8 cellular contexts compared by ENCODE assay signal in the genomic region with DNA sequence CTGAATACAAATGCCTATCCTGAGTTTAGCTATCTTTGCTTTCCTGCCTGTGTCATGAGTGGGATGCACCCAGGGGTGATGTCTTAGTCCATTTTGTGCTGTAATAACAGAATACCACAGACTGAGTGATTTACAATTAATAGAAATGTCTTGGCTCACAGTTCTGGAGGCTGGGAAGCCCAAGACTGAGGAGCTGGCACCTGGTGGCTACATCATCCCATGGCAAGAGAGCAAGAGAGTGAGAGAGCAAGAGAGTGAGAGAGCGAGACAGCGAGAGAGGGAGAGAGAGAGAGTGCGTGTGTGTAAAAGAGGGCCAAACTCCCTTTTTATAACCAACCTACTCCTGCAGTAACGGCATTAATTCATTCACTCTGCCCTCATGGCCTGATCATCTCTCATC.
DNase-seq lines count a peak whose midpoint lies in the region; ATAC-seq and TF ChIP-seq lines count a peak whose summit lies in the region.

No MANE protein-coding gene starts in this region.

- POLR2A ChIA-PET in CD4-positive, alpha-beta memory T cell (lab: Charles Lee; ENCODE audit: partially characterized antibody): interaction anchor here (0.6 to 3.0 kb wide), 26 partner anchors 9 to 357 kb away, joined by 3 to 39 read pairs (median 6); a partner anchor contains a TSS

- H3K9me3 ChIP-seq in CD4-positive, alpha-beta memory T cell (ENCODE audit: control insufficient read depth in 1 of 2, low read length in 2 of 2): no peaks in the 10 kb centered on the region

- H3K79me2 ChIP-seq in KMS-11 (ENCODE audit: insufficient read depth, low read depth): peaks cover 18% of the 10 kb centered on the region; the same call in 1 of the 2 replicates

- no peaks in the 10 kb centered on the region for H3K27me3 Mint-ChIP-seq in CD4-positive, alpha-beta memory T cell
- no peaks in the 10 kb centered on the region for H3K27me3 Mint-ChIP-seq in activated naive CD8-positive, alpha-beta T cell treated with anti-CD3 and anti-CD28 coated beads, Interleukin-2, amount 50 U/mL, for 24 hours
- peaks cover 4% of the 10 kb centered on the region for H3K27me3 Mint-ChIP-seq in nephron progenitor cell (ENCODE audit: low read depth, poor library complexity)

- no peaks in the 10 kb centered on the region for H3K36me3 ChIP-seq in CD4-positive, alpha-beta memory T cell (ENCODE audit: insufficient read depth, low read length)
- H3K36me3 ChIP-seq in KMS-11 (ENCODE audit: insufficient read depth): no peaks in the 10 kb centered on the region

- DNase-seq in CD4-positive, alpha-beta memory T cell: no peak
- DNase-seq in activated naive CD8-positive, alpha-beta T cell treated with anti-CD3 and anti-CD28 coated beads, Interleukin-2, amount 50 U/mL, for 24 hours: no peak
- no peak for DNase-seq in nephron progenitor cell
- DNase-seq in NCI-H2196 treated with DMSO at 0.1 percent for 48 hours (lab: John Stamatoyannopoulos, UW; ENCODE audit: unreplicated experiment): no peak
- DNase-seq in NCI-H187 (lab: John Stamatoyannopoulos, UW): no peak

- H3K9me3 Mint-ChIP-seq in CD4-positive, alpha-beta memory T cell: no peaks in the 10 kb centered on the region
- H3K9me3 Mint-ChIP-seq in activated naive CD8-positive, alpha-beta T cell treated with anti-CD3 and anti-CD28 coated beads, Interleukin-2, amount 50 U/mL, for 24 hours: peaks cover 4% of the 10 kb centered on the region
- H3K9me3 Mint-ChIP-seq in nephron progenitor cell: no peaks in the 10 kb centered on the region

- intact Hi-C loops in CD4-positive, alpha-beta memory T cell (cut with micrococcal nuclease): loop anchor here (2.0 to 5.0 kb wide), 3 partner anchors 34 to 64 kb away; no protein-coding TSS in a partner anchor

- peak overlapping the region; percentile 74 to 98 (median 93) for H3K27ac Mint-ChIP-seq in CD4-positive, alpha-beta memory T cell
- H3K27ac Mint-ChIP-seq in activated naive CD8-positive, alpha-beta T cell treated with anti-CD3 and anti-CD28 coated beads, Interleukin-2, amount 50 U/mL, for 24 hours: peak overlapping the region; percentile 93
- peak overlapping the region; percentile 18 for H3K27ac Mint-ChIP-seq in nephron progenitor cell

- H2AFZ ChIP-seq in KMS-11 (ENCODE audit: low read depth): 0 out of 2 replicates have a peak overlapping the region, but pooled peaks have one; percentile 2

- peak overlapping the region; percentile 38 to 78 (median 68) for H3K4me3 Mint-ChIP-seq in CD4-positive, alpha-beta memory T cell
- peak overlapping the region; percentile 64 for H3K4me3 Mint-ChIP-seq in activated naive CD8-positive, alpha-beta T cell treated with anti-CD3 and anti-CD28 coated beads, Interleukin-2, amount 50 U/mL, for 24 hours
- no peak overlapping the region for H3K4me3 Mint-ChIP-seq in nephron progenitor cell

- peaks cover 0 to 3% of the 10 kb centered on the region in 2 donors for H3K36me3 Mint-ChIP-seq in CD4-positive, alpha-beta memory T cell
- H3K36me3 Mint-ChIP-seq in activated naive CD8-positive, alpha-beta T cell treated with anti-CD3 and anti-CD28 coated beads, Interleukin-2, amount 50 U/mL, for 24 hours (ENCODE audit: low read depth): peaks cover 1% of the 10 kb centered on the region
- no peaks in the 10 kb centered on the region for H3K36me3 Mint-ChIP-seq in nephron progenitor cell (ENCODE audit: low read depth)

- CTCF ChIA-PET in CD4-positive, alpha-beta memory T cell (lab: Charles Lee; ENCODE audit: partially characterized antibody): interaction anchor here (0.7 to 2.7 kb wide), 16 partner anchors 9 to 170 kb away, joined by 3 to 16 read pairs (median 5); no protein-coding TSS in a partner anchor

- H4K20me1 ChIP-seq in KMS-11 (ENCODE audit: insufficient read depth): no peaks in the 10 kb centered on the region

- H3K27me3 ChIP-seq in CD4-positive, alpha-beta memory T cell (ENCODE audit: insufficient read depth, low read length): no peaks in the 10 kb centered on the region
- no peaks in the 10 kb centered on the region for H3K27me3 ChIP-seq in KMS-11 (ENCODE audit: insufficient read depth, low read depth)

- peak overlapping the region; percentile 82; the same call in 1 of the 2 replicates for H3K9ac ChIP-seq in KMS-11

- no peak for ATAC-seq in activated naive CD8-positive, alpha-beta T cell treated with anti-CD3 and anti-CD28 coated beads, Interleukin-2, amount 50 U/mL, for 24 hours
- no peak for ATAC-seq in HG03521 (IDR thresholded peaks at IDR 0.05; ENCODE audit: unreplicated experiment)
- ATAC-seq in HG03432 (IDR thresholded peaks at IDR 0.05; ENCODE audit: unreplicated experiment): no peak

- TF ChIP-seq CTCF in KMS-11 (conservative IDR thresholded peaks at IDR 0.05; ENCODE audit: low read depth, low read length): no peak
- TF ChIP-seq CTCF in nephron progenitor cell (IDR thresholded peaks at IDR 0.05): no peak

- peaks cover 32% of the 10 kb centered on the region for H3K4me1 ChIP-seq in CD4-positive, alpha-beta memory T cell (ENCODE audit: insufficient read depth, low read length)
- H3K4me1 ChIP-seq in KMS-11 (ENCODE audit: low read depth, poor library complexity, severe bottlenecking): peaks cover 79% of the 10 kb centered on the region

- peak overlapping the region; percentile 57 for H3K27ac ChIP-seq in CD4-positive, alpha-beta memory T cell (ENCODE audit: low read depth, low read length)
- peak overlapping the region; percentile 99 for H3K27ac ChIP-seq in KMS-11

- no peak overlapping the region for H3K4me3 ChIP-seq in CD4-positive, alpha-beta memory T cell (ENCODE audit: low read length in 2 of 2)
- H3K4me3 ChIP-seq in KMS-11 (IDR thresholded peaks at IDR 0.05; ENCODE audit: insufficient read depth, low read depth, low read length): no peak overlapping the region

- H3K4me2 ChIP-seq in KMS-11: peak overlapping the region; percentile 99

- H3K4me1 Mint-ChIP-seq in CD4-positive, alpha-beta memory T cell: peaks cover 30 to 56% (median 42%) of the 10 kb centered on the region in 4 donors
- peaks cover 50% of the 10 kb centered on the region for H3K4me1 Mint-ChIP-seq in activated naive CD8-positive, alpha-beta T cell treated with anti-CD3 and anti-CD28 coated beads, Interleukin-2, amount 50 U/mL, for 24 hours
- H3K4me1 Mint-ChIP-seq in nephron progenitor cell: peaks cover 23% of the 10 kb centered on the region

Comparison
In these comparisons a context has a peak if more than half of its experiments do, and no peak if none do; other contexts are left out.
1. H3K27ac Mint-ChIP-seq: peak in every context shown above with its lines; median percentile 93 in CD4-positive, alpha-beta memory T cell; 93 in activated naive CD8-positive, alpha-beta T cell treated with anti-CD3 and anti-CD28 coated beads, Interleukin-2, amount 50 U/mL, for 24 hours; 18 in nephron progenitor cell.